In genomic region chr15:68608206-68608843, GRCh38 we compare ENCODE assay signal across 10 cellular contexts. TPM values are rescaled to one million over a fixed set of nuclear protein-coding genes. Genes with fewer than 3 reads are reported as not detected.
A peak's percentile ranks its signal among the peaks of the same experiment; 100 is the strongest.
DNase-seq lines count a peak whose midpoint lies in the region; ATAC-seq and TF ChIP-seq lines count a peak whose summit lies in the region.
"Had no signal": no experiment of that assay in that cellular context is flagged by ENCODE, and none has a peak within 500 bp of the region (broad histone marks: within the 10 kb centered on the region; RNA-seq: fewer than 3 reads in every experiment).

No MANE protein-coding gene starts in this region.

- WGBS in urinary bladder: 40% methylated on average over 8 of the region's 8 CpGs

- no peak for ATAC-seq in HG03457 (IDR thresholded peaks at IDR 0.05; ENCODE audit: unreplicated experiment)
- ATAC-seq: naive thymus-derived CD4-positive, alpha-beta T cell had no signal

- no peaks in the 10 kb centered on the region for H3K4me1 ChIP-seq in urinary bladder (ENCODE audit: insufficient read depth)

- peaks cover 92% of the 10 kb centered on the region for H3K4me1 Mint-ChIP-seq in brain
- H3K4me1 Mint-ChIP-seq: naive thymus-derived CD4-positive, alpha-beta T cell had no signal

- H3K4me3 Mint-ChIP-seq in brain: peak overlapping the region in 1 of 5 experiments; percentile 3
- H3K4me3 Mint-ChIP-seq: naive thymus-derived CD4-positive, alpha-beta T cell had no signal

- peak overlapping the region; percentile 71 for H3K27ac ChIP-seq in urinary bladder (ENCODE audit: low read depth)
- H3K27ac ChIP-seq: epithelial cell of prostate had no signal

- DNase-seq in cardiac septum (ENCODE audit: low spot score): peak; percentile 79
- DNase-seq in nucleus accumbens (lab: John Stamatoyannopoulos, UW): peak in 43 of 56 donors; percentile 27 to 77 (median 55)
- no peak for DNase-seq in activated CD8-positive, alpha-beta memory T cell treated with anti-CD3 and anti-CD28 coated beads, Interleukin-2, amount 50 U/mL, for 48 hours
- no peak for DNase-seq in NCI-H526 treated with DMSO at 0.1 percent for 48 hours (lab: John Stamatoyannopoulos, UW)
- no peak for DNase-seq in NCI-H510A treated with DMSO at 0.1 percent for 48 hours (lab: John Stamatoyannopoulos, UW)
- DNase-seq: naive thymus-derived CD4-positive, alpha-beta T cell had no signal

- H3K27ac Mint-ChIP-seq in brain: peak overlapping the region; percentile 46 to 96 (median 82)
- H3K27ac Mint-ChIP-seq: naive thymus-derived CD4-positive, alpha-beta T cell had no signal

- H3K36me3 Mint-ChIP-seq in brain: peaks cover 14% of the 10 kb centered on the region
- H3K36me3 Mint-ChIP-seq: naive thymus-derived CD4-positive, alpha-beta T cell had no signal

- no peak for TF ChIP-seq CTCF in brain (conservative IDR thresholded peaks at IDR 0.05)

- intact Hi-C loops in cardiac septum (cut with DNase I): no loop called here

- H3K36me3 ChIP-seq in urinary bladder (ENCODE audit: insufficient read depth): no peaks in the 10 kb centered on the region

- H3K27me3 Mint-ChIP-seq in brain: no peaks in the 10 kb centered on the region

- H3K4me3 ChIP-seq in urinary bladder (ENCODE audit: low read depth, low read length): no peak overlapping the region

- H3K9me3 Mint-ChIP-seq in brain: peaks cover 0 to 12% (median 4%) of the 10 kb centered on the region in 5 experiments

RNA-seq across cellular contexts. Expression of gene CORO2B, which starts 29.5 kb away (rescaled TPM):
- polyA plus RNA-seq in brain (ENCODE audit: insufficient read depth, low read depth, low replicate concordance) (59.3 TPM), urinary bladder (6.4 TPM)
- total RNA-seq in cardiac septum (2.7 TPM), urinary bladder (4.2 TPM)
- polyA plus RNA-seq: naive thymus-derived CD4-positive, alpha-beta T cell had no signal

Comparison
In these comparisons a context has a peak if more than half of its experiments do, and no peak if none do; other contexts are left out.
1. DNase-seq: peak in cardiac septum (single experiment) and nucleus accumbens (43 of 56); none in activated CD8-positive, alpha-beta memory T cell treated with anti-CD3 and anti-CD28 coated beads, Interleukin-2, amount 50 U/mL, for 48 hours (single experiment), NCI-H526 treated with DMSO at 0.1 percent for 48 hours (single experiment) and NCI-H510A treated with DMSO at 0.1 percent for 48 hours (single experiment).